ENCODE assay signal across 2 cellular contexts in genomic region chr10:7817576-7817975, GRCh38.
TF ChIP-seq lines count a peak whose summit lies in the region.

No MANE protein-coding gene starts in this region.

TF ChIP-seq in SK-N-SH, 30 proteins besides CTCF, POLR2A, EP300 and RAD21 (continued from another document):
- TF ChIP-seq ZBTB33 (IDR thresholded peaks at IDR 0.05; ENCODE audit: borderline replicate concordance, low read depth) (no peak), FOXJ3 (CRISPR knock-in tag; IDR thresholded peaks at IDR 0.05) (no peak), USF1 (IDR thresholded peaks at IDR 0.05; ENCODE audit: borderline replicate concordance, low read depth) (no peak), POLR2AphosphoS5 (IDR thresholded peaks at IDR 0.05; ENCODE audit: low read depth, low read length) (no peak), PBX3 (IDR thresholded peaks at IDR 0.05) (no peak), CHD2 (IDR thresholded peaks at IDR 0.05; ENCODE audit: low read length, partially characterized antibody) (no peak), JUND (IDR thresholded peaks at IDR 0.05) (no peak), YY1 (IDR thresholded peaks at IDR 0.05; ENCODE audit: low read depth) (no peak), TAF1 (IDR thresholded peaks at IDR 0.05; ENCODE audit: borderline replicate concordance, low read depth, low read length) (no peak), EZH2phosphoT487 (IDR thresholded peaks at IDR 0.05; ENCODE audit: borderline replicate concordance, low read depth) (no peak), MAX (IDR thresholded peaks at IDR 0.05; ENCODE audit: low read depth) (no peak), GABPA (IDR thresholded peaks at IDR 0.05; ENCODE audit: low read depth) (no peak), MEF2A (IDR thresholded peaks at IDR 0.05; ENCODE audit: borderline replicate concordance, low read depth) (no peak), IRF3 (IDR thresholded peaks at IDR 0.05; ENCODE audit: low read depth, low read length) (no peak), REST (IDR thresholded peaks at IDR 0.05; ENCODE audit: low read depth, low read length) (no peak)

TF ChIP-seq in SK-N-SH treated with all-trans-retinoic acid at 6 μM for 48 hours, 23 proteins besides CTCF, POLR2A, EP300 and RAD21 (continued from another document):
- TF ChIP-seq POU6F1 (CRISPR knock-in tag; IDR thresholded peaks at IDR 0.05; ENCODE audit: borderline replicate concordance, low read depth) (no peak), PATZ1 (CRISPR knock-in tag; IDR thresholded peaks at IDR 0.05; ENCODE audit: borderline replicate concordance) (no peak)
